1 cellular context compared by ENCODE assay signal in the genomic region with DNA sequence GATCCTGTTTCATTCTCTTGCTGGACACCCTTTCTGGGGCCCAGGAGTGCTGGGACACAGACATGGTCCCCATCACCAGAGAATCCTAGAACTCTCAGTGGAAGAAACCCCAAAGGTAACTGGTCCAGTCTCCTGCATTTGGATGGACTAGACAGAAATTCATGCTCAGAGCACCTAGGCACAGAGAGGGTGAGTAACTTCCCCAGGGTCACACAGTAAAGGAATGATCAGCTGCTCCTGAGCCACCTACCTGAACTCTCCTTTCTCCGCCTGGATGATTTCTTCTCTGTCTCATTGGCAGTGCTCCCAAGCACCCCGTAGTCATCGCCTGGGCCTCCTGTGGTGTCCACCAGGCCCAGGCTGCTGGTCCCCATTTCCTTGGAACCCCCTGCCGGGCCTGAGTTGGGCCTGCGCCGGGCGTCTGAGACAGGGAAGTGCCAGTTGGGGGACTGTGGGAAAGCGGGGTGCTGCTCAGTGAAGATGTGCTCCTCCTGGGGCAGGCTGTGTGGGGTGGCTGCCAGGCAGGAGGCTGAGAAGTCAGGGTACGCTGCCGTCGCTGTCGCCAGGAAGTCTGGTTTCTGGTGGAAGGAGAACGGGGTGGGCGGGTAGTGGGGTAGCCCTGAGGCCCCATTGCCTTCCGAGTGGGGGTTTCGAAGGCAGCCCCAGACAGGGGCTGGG.
TF ChIP-seq lines count a peak whose summit lies in the region.

No MANE protein-coding gene starts in this region.

TF ChIP-seq in K562, 482 proteins besides CTCF, POLR2A, EP300 and RAD21:
- TF ChIP-seq ZFP36 (IDR thresholded peaks at IDR 0.05; ENCODE audit: low read depth, low read length, partially characterized antibody) (peak; percentile 87), BCOR (IDR thresholded peaks at IDR 0.05) (peak; percentile 67), RBM25 (IDR thresholded peaks at IDR 0.05; ENCODE audit: low read depth, low read length, severe bottlenecking) (peak; percentile 88), ZBTB49 (CRISPR knock-in tag; IDR thresholded peaks at IDR 0.05; ENCODE audit: borderline replicate concordance) (no peak), NCOA2 (IDR thresholded peaks at IDR 0.05; ENCODE audit: partially characterized antibody in 2 of 2) (no peak), JUNB (CRISPR knock-in tag; conservative IDR thresholded peaks at IDR 0.05) (no peak), HEY1 (CRISPR knock-in tag; IDR thresholded peaks at IDR 0.05; ENCODE audit: borderline replicate concordance) (no peak), ZBTB7A (IDR thresholded peaks at IDR 0.05; ENCODE audit: borderline replicate concordance, control insufficient read depth, low read depth, low read length) (no peak), TAL1 (IDR thresholded peaks at IDR 0.05) (no peak), RFX1 (IDR thresholded peaks at IDR 0.05) (no peak), KDM1A (IDR thresholded peaks at IDR 0.05) (peak in 1 of 2 experiments; percentile 24; a peak in 1 of 4 replicates)
